Comparison of ENCODE assay signal across 7 cellular contexts in the genomic region with DNA sequence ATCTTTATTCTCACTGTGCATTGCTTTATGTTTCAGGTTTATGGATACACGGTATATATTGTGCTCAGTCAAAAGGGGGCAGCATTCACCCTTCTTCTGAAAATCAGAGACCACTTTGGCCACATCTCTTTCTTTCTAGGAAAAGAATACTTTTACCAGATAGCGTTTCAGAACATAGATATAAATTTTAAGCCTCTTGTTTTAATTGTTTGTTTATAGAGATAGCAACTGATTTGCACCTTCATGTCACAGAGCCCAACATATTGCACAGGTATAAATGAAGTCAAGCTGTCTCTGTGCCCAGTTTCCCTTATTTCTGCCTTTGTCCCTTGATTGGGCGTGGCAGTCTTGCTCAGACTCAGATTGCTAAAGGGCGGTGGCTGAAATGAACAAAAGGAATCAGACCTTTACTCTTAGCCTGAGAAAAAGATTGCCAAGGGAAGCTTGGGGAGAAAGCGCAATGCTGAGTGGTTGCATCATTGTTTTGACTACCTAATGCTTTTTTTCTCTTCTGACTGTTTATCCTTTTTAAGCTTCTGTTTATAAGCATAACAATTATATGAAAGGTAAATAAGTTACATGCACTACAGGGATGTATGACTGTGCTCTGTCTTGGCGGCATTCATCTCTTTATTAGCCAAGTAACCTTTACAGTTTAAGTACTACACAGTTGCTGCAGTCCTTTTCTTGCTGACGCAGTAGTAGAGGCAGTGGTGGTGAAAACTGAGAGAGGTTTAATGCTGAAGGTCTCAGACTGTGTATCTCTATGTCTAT.
DNase-seq lines count a peak whose midpoint lies in the region; ATAC-seq and TF ChIP-seq lines count a peak whose summit lies in the region.

No MANE protein-coding gene starts in this region.

- no peaks in the 10 kb centered on the region for H3K27me3 ChIP-seq in adrenal gland

- TF ChIP-seq POLR2A in adrenal gland (IDR thresholded peaks at IDR 0.05), result no peak

- 41 to 52% (median 44%) methylated on average over 7 of the region's 7 CpGs for WGBS in adrenal gland, 4 donors

- ATAC-seq in HG02981 (IDR thresholded peaks at IDR 0.05; ENCODE audit: unreplicated experiment) (peak; percentile 61), left ventricle myocardium superior (peak; percentile 82), sciatic nerve (peak; percentile 62), HG02588 (IDR thresholded peaks at IDR 0.05; ENCODE audit: unreplicated experiment) (no peak)

- no peak overlapping the region for H3K4me3 ChIP-seq in adrenal gland

- H3K4me1 ChIP-seq in adrenal gland (replicated peaks in 1 of 2), result peaks cover 0 to 6% of the 10 kb centered on the region in 2 donors

- no peaks in the 10 kb centered on the region for H3K9me3 ChIP-seq in adrenal gland (replicated peaks in 1 of 3)

- DNase-seq in GM04503 (ENCODE audit: low read depth) (peak; percentile 32), NCI-H2227 treated with DMSO at 0.1 percent for 48 hours (lab: John Stamatoyannopoulos, UW) (peak; percentile 88), adrenal gland (peak in 5 of 7 donors; percentile 27 to 40 (median 35)), left ventricle myocardium superior (no peak), sciatic nerve (ENCODE audit: low spot score) (no peak)

- intact Hi-C loops in adrenal gland (cut with DNase I) (loop anchor here (5.0 to 10.0 kb wide), 3 partner anchors 474 to 597 kb away; no protein-coding TSS in a partner anchor), left ventricle myocardium superior (cut with micrococcal nuclease) (loop anchor here (2.0 to 10.0 kb wide), 2 partner anchors 357 to 475 kb away; no protein-coding TSS in a partner anchor), sciatic nerve (cut with DNase I) (no loop called here)

- no peak overlapping the region for H3K27ac ChIP-seq in adrenal gland

- no peaks in the 10 kb centered on the region for H3K36me3 ChIP-seq in adrenal gland (replicated peaks in 1 of 2)

- peak; percentile 60 to 80 (median 74) for TF ChIP-seq CTCF in adrenal gland (IDR thresholded peaks at IDR 0.05)

Comparison
In these comparisons a context has a peak if more than half of its experiments do, and no peak if none do; other contexts are left out.
1. DNase-seq: peak in GM04503 (single experiment), NCI-H2227 treated with DMSO at 0.1 percent for 48 hours (single experiment) and adrenal gland (5 of 7); none in left ventricle myocardium superior (single experiment) and sciatic nerve (single experiment).